ENCODE assay signal across 20 cellular contexts in genomic region chr3:193342551-193342950, GRCh38. TPM values are rescaled to one million over a fixed set of nuclear protein-coding genes. Genes with fewer than 3 reads are reported as not detected.
DNase-seq lines count a peak whose midpoint lies in the region; ATAC-seq and TF ChIP-seq lines count a peak whose summit lies in the region.
"Had no signal": no experiment of that assay in that cellular context is flagged by ENCODE, and none has a peak within 500 bp of the region (broad histone marks: within the 10 kb centered on the region; RNA-seq: fewer than 3 reads in every experiment).

No MANE protein-coding gene starts in this region.

- peaks cover 5% of the 10 kb centered on the region for H3K4me1 Mint-ChIP-seq in progenitor cell of endocrine pancreas (ENCODE audit: low read depth)
- no peaks in the 10 kb centered on the region for H3K4me1 Mint-ChIP-seq in stimulated activated naive B cell treated with anti-CD40 and anti-IgM and Interleukin-4, amounts not matched to agents 10 μg/mL and 1 μg/mL and 100 μg/mL, for 72 hours
- H3K4me1 Mint-ChIP-seq: CD8-positive, alpha-beta memory T cell had no signal

- H3K4me3 Mint-ChIP-seq in progenitor cell of endocrine pancreas (ENCODE audit: low read depth) = no peak overlapping the region
- no peak overlapping the region for H3K4me3 Mint-ChIP-seq in stimulated activated naive B cell treated with anti-CD40 and anti-IgM and Interleukin-4, amounts not matched to agents 10 μg/mL and 1 μg/mL and 100 μg/mL, for 72 hours
- H3K4me3 Mint-ChIP-seq: CD8-positive, alpha-beta memory T cell; HFFc6 had no signal

- H3K27ac Mint-ChIP-seq in progenitor cell of endocrine pancreas = peak overlapping the region; percentile 14
- H3K27ac Mint-ChIP-seq in stimulated activated naive B cell treated with anti-CD40 and anti-IgM and Interleukin-4, amounts not matched to agents 10 μg/mL and 1 μg/mL and 100 μg/mL, for 72 hours = no peak overlapping the region
- H3K27ac Mint-ChIP-seq: HFFc6 had no signal

- ATAC-seq in stimulated activated naive B cell treated with anti-CD40 and anti-IgM and Interleukin-4, amounts not matched to agents 10 μg/mL and 1 μg/mL and 100 μg/mL, for 72 hours (replicated peaks) = no peak
- no peak for ATAC-seq in GM18858 (IDR thresholded peaks at IDR 0.05; ENCODE audit: unreplicated experiment)
- ATAC-seq: Right ventricle myocardium inferior, SK-N-SH treated with all-trans-retinoic acid at 6 μM for 48 hours had no signal

- H3K9me3 Mint-ChIP-seq in progenitor cell of endocrine pancreas (ENCODE audit: low read depth) = peaks cover under 1% of the 10 kb centered on the region
- peaks cover 0 to under 1% of the 10 kb centered on the region in 2 donors for H3K9me3 Mint-ChIP-seq in stimulated activated naive B cell treated with anti-CD40 and anti-IgM and Interleukin-4, amounts not matched to agents 10 μg/mL and 1 μg/mL and 100 μg/mL, for 72 hours

- no peaks in the 10 kb centered on the region for H3K9me3 ChIP-seq in SJCRH30 (replicated peaks)
- H3K9me3 ChIP-seq: Peyer's patch had no signal

- no peaks in the 10 kb centered on the region for H3K36me3 ChIP-seq in SJCRH30
- H3K36me3 ChIP-seq: BLaER1 treated with 17β-estradiol and CSF1 and Interleukin-3, amounts not matched to agents 10 nM and 100 nM; Peyer's patch had no signal

- H3K27me3 Mint-ChIP-seq in progenitor cell of endocrine pancreas = peaks cover 7% of the 10 kb centered on the region
- no peaks in the 10 kb centered on the region for H3K27me3 Mint-ChIP-seq in stimulated activated naive B cell treated with anti-CD40 and anti-IgM and Interleukin-4, amounts not matched to agents 10 μg/mL and 1 μg/mL and 100 μg/mL, for 72 hours

- no peak for TF ChIP-seq CTCF in progenitor cell of endocrine pancreas (IDR thresholded peaks at IDR 0.05; ENCODE audit: unreplicated experiment)

- peaks cover 21% of the 10 kb centered on the region for H3K4me1 ChIP-seq in SJCRH30
- H3K4me1 ChIP-seq: BLaER1 treated with 17β-estradiol and CSF1 and Interleukin-3, amounts not matched to agents 10 nM and 100 nM; Peyer's patch had no signal

- no peaks in the 10 kb centered on the region for H3K36me3 Mint-ChIP-seq in progenitor cell of endocrine pancreas (ENCODE audit: insufficient read depth)
- H3K36me3 Mint-ChIP-seq in stimulated activated naive B cell treated with anti-CD40 and anti-IgM and Interleukin-4, amounts not matched to agents 10 μg/mL and 1 μg/mL and 100 μg/mL, for 72 hours = no peaks in the 10 kb centered on the region
- H3K36me3 Mint-ChIP-seq: CD8-positive, alpha-beta memory T cell had no signal

- DNase-seq in NCI-H2107 treated with DMSO at 0.1 percent for 48 hours (lab: John Stamatoyannopoulos, UW; ENCODE audit: unreplicated experiment) (peak; percentile 23), NCI-H2107 (lab: John Stamatoyannopoulos, UW) (no peak), SJCRH30 (peak; percentile 35 to 59), islet precursor cell (peak; percentile 60), progenitor cell of endocrine pancreas (ENCODE audit: low spot score, unreplicated experiment) (no peak), germinal center (ENCODE audit: low spot score) (no peak)
- no peak for DNase-seq in stimulated activated naive B cell treated with anti-CD40 and anti-IgM and Interleukin-4, amounts not matched to agents 10 μg/mL and 1 μg/mL and 100 μg/mL, for 72 hours
- DNase-seq: CD8-positive, alpha-beta memory T cell; HFFc6; NCI-H1048; NCI-H2171; NCI-H446 treated with DMSO at 0.1 percent for 48 hours; Peyer's patch had no signal

- no peaks in the 10 kb centered on the region for H3K27me3 ChIP-seq in SJCRH30
- H3K27me3 ChIP-seq: BLaER1 treated with 17β-estradiol and CSF1 and Interleukin-3, amounts not matched to agents 10 nM and 100 nM; Peyer's patch had no signal

- no peak overlapping the region; the same call in 1 of the 2 replicates for H3K27ac ChIP-seq in SJCRH30
- H3K27ac ChIP-seq: BLaER1 treated with 17β-estradiol and CSF1 and Interleukin-3, amounts not matched to agents 10 nM and 100 nM; Peyer's patch had no signal

- no peak overlapping the region for H3K4me3 ChIP-seq in SJCRH30
- H3K4me3 ChIP-seq: BLaER1 treated with 17β-estradiol and CSF1 and Interleukin-3, amounts not matched to agents 10 nM and 100 nM; Peyer's patch had no signal

RNA-seq across cellular contexts. Expression of gene ATP13A5, which starts 36.0 kb away (rescaled TPM):
- 0.03 and 0.06 TPM in 2 replicates for total RNA-seq in SJCRH30 (2014; rRNA removed; shearing (Covaris generic))
- 0.07 and 0.29 TPM in 2 replicates for total RNA-seq in progenitor cell of endocrine pancreas
- total RNA-seq: A172; CD8-positive, alpha-beta memory T cell; Daoy; HFFc6; MCF 10A; Peyer's patch; Right ventricle myocardium inferior had no signal

Comparison
In these comparisons a context has a peak if more than half of its experiments do, and no peak if none do; other contexts are left out.
1. DNase-seq: peak in NCI-H2107 treated with DMSO at 0.1 percent for 48 hours (single experiment), SJCRH30 (2 of 2) and islet precursor cell (single experiment); none in NCI-H2107 (single experiment), progenitor cell of endocrine pancreas (single experiment), stimulated activated naive B cell treated with anti-CD40 and anti-IgM and Interleukin-4, amounts not matched to agents 10 μg/mL and 1 μg/mL and 100 μg/mL, for 72 hours (single experiment) and germinal center (single experiment).